Comparison of ENCODE assay signal across 11 cellular contexts in genomic region chr3:144294659-144295538, GRCh38.
DNase-seq lines count a peak whose midpoint lies in the region; ATAC-seq and TF ChIP-seq lines count a peak whose summit lies in the region.
"Had no signal": no experiment of that assay in that cellular context is flagged by ENCODE, and none has a peak within 500 bp of the region (broad histone marks: within the 10 kb centered on the region; RNA-seq: fewer than 3 reads in every experiment).

No MANE protein-coding gene starts in this region.

- ATAC-seq in GM19023 (IDR thresholded peaks at IDR 0.05; ENCODE audit: unreplicated experiment) (peak; percentile 70), HG02642 (IDR thresholded peaks at IDR 0.05; ENCODE audit: poor library complexity, unreplicated experiment) (peak; percentile 77), HG03460 (IDR thresholded peaks at IDR 0.05; ENCODE audit: unreplicated experiment) (peak; percentile 78), foreskin keratinocyte (no peak), heart right ventricle (no peak)

- intact Hi-C loops in heart right ventricle (cut with DNase I): no loop called here

- H3K27me3 ChIP-seq in ACC112 (ENCODE audit: insufficient read depth, low read length) (no peaks in the 10 kb centered on the region), foreskin keratinocyte (no peaks in the 10 kb centered on the region), heart right ventricle (no peaks in the 10 kb centered on the region)

- 90 to 93% methylated on average over 2 of the region's 2 CpGs for WGBS in heart right ventricle, 2 donors

- H3K27ac ChIP-seq in ACC112 (ENCODE audit: low read depth, low read length) (no peak overlapping the region), foreskin keratinocyte (no peak overlapping the region), heart right ventricle (no peak overlapping the region)
- H3K27ac ChIP-seq: SK-N-MC had no signal

- TF ChIP-seq CTCF in foreskin keratinocyte (conservative IDR thresholded peaks at IDR 0.05) (no peak), heart right ventricle (IDR thresholded peaks at IDR 0.05) (no peak)

- H3K4me1 ChIP-seq in ACC112 (ENCODE audit: control insufficient read depth, insufficient read depth, low read length, unreplicated experiment) (no peaks in the 10 kb centered on the region), foreskin keratinocyte (no peaks in the 10 kb centered on the region), heart right ventricle (no peaks in the 10 kb centered on the region)

- no peaks in the 10 kb centered on the region for H3K36me3 ChIP-seq in ACC112 (ENCODE audit: insufficient read depth, low read length)
- no peaks in the 10 kb centered on the region for H3K36me3 ChIP-seq in heart right ventricle

- DNase-seq in hippocampal formation (lab: John Stamatoyannopoulos, UW) (no peak), foreskin keratinocyte (no peak), amniotic stem cell (lab: John Stamatoyannopoulos, UW) (no peak), heart right ventricle (no peak)
- DNase-seq: activated CD4-positive, alpha-beta memory T cell treated with anti-CD3 and anti-CD28 coated beads for 36 hours; aorta had no signal

- peak overlapping the region; percentile 63 for H2AFZ ChIP-seq in ACC112 (ENCODE audit: low read length, unreplicated experiment)

- H3K79me2 ChIP-seq in ACC112 (ENCODE audit: control insufficient read depth, insufficient read depth, low read length, unreplicated experiment): no peaks in the 10 kb centered on the region

- peaks cover 0 to 24% (median 4%) of the 10 kb centered on the region in 11 donors for H3K9me3 ChIP-seq in heart right ventricle

- no peak overlapping the region for H3K4me3 ChIP-seq in ACC112 (ENCODE audit: low read depth, low read length)
- no peak overlapping the region for H3K4me3 ChIP-seq in heart right ventricle
- H3K4me3 ChIP-seq: SK-N-MC had no signal

Comparison
In these comparisons a context has a peak if more than half of its experiments do, and no peak if none do; other contexts are left out.
1. ATAC-seq: peak in GM19023 (single experiment), HG02642 (single experiment) and HG03460 (single experiment); none in foreskin keratinocyte (single experiment) and heart right ventricle (0 of 8).